ENCODE assay signal across 1 cellular context in the genomic region with DNA sequence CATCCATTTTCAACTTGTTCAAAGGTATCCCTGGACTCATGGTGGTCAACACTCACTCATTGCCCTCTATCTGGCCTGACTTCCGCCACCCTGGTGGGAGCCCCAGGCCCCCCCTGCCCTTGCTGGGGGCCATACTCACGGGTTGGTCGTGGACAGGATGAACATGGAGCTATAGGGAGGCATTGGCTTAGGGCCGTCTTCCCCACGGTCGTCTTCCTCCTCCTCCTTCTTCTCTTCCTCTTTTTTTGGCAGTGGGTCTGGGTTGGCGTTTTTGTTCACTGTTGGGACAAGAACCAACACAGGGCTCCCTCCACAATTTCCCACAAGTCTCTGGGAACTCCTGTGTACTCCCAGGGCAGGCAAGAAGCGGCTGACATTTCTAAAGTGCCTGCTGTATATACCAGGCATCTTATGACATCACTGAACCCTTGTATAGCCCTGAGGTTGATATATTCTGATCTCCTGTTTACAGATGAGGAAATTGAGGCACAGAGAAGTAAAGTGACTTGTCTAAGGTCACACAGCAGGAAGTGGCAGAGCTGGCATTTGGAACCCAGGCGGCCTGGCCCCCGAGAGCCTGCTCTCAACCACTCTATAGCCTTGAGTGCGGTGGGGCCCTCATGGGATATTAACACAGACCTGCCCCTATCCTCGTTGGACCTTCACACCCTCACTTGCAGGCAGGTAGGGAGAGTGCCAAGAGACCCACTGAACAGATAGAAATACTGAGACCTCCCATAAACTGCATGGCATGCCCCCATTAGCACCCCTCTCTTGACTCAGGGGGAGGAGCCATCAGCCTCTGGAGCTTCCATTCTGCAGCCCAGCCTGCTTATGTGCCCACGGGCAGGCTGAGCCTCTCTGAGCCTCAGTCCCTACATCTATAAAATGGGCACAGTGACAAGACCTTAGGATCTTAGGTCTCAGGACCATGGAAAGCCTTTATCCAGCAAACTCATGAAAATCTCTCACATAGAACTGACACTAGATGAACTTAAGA.
TF ChIP-seq lines count a peak whose summit lies in the region.

No MANE protein-coding gene starts in this region.

TF ChIP-seq in K562, 482 proteins besides CTCF, POLR2A, EP300 and RAD21 (continued from another document):
- TF ChIP-seq, protein P1, sequence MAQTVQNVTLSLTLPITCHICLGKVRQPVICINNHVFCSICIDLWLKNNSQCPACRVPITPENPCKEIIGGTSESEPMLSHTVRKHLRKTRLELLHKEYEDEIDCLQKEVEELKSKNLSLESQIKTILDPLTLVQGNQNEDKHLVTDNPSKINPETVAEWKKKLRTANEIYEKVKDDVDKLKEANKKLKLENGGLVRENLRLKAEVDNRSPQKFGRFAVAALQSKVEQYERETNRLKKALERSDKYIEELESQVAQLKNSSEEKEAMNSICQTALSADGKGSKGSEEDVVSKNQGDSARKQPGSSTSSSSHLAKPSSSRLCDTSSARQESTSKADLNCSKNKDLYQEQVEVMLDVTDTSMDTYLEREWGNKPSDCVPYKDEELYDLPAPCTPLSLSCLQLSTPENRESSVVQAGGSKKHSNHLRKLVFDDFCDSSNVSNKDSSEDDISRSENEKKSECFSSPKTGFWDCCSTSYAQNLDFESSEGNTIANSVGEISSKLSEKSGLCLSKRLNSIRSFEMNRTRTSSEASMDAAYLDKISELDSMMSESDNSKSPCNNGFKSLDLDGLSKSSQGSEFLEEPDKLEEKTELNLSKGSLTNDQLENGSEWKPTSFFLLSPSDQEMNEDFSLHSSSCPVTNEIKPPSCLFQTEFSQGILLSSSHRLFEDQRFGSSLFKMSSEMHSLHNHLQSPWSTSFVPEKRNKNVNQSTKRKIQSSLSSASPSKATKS (CRISPR knock-in tag; IDR thresholded peaks at IDR 0.05), result no peak
- TF ChIP-seq, protein P2, sequence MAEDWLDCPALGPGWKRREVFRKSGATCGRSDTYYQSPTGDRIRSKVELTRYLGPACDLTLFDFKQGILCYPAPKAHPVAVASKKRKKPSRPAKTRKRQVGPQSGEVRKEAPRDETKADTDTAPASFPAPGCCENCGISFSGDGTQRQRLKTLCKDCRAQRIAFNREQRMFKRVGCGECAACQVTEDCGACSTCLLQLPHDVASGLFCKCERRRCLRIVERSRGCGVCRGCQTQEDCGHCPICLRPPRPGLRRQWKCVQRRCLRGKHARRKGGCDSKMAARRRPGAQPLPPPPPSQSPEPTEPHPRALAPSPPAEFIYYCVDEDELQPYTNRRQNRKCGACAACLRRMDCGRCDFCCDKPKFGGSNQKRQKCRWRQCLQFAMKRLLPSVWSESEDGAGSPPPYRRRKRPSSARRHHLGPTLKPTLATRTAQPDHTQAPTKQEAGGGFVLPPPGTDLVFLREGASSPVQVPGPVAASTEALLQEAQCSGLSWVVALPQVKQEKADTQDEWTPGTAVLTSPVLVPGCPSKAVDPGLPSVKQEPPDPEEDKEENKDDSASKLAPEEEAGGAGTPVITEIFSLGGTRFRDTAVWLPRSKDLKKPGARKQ (CRISPR knock-in tag; IDR thresholded peaks at IDR 0.05), result no peak
- TF ChIP-seq ZNF23 (CRISPR knock-in tag; IDR thresholded peaks at IDR 0.05), result no peak
- no peak for TF ChIP-seq YY1 (IDR thresholded peaks at IDR 0.05; ENCODE audit: borderline replicate concordance in 1 of 3, control insufficient read depth in 1 of 3, extremely low read depth in 1 of 3, insufficient read depth in 3 of 3, insufficient read length in 1 of 3, insufficient replicate concordance in 2 of 3, low read depth in 1 of 3, low read length in 2 of 3)
- no peak for TF ChIP-seq PTBP1 (IDR thresholded peaks at IDR 0.05; ENCODE audit: low read depth, low read length)
- TF ChIP-seq, protein P3, sequence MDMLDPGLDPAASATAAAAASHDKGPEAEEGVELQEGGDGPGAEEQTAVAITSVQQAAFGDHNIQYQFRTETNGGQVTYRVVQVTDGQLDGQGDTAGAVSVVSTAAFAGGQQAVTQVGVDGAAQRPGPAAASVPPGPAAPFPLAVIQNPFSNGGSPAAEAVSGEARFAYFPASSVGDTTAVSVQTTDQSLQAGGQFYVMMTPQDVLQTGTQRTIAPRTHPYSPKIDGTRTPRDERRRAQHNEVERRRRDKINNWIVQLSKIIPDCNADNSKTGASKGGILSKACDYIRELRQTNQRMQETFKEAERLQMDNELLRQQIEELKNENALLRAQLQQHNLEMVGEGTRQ (CRISPR knock-in tag; IDR thresholded peaks at IDR 0.05), result no peak
- no peak for TF ChIP-seq BHLHE40 (IDR thresholded peaks at IDR 0.05; ENCODE audit: low read length)
- no peak for TF ChIP-seq TAF15 (IDR thresholded peaks at IDR 0.05; ENCODE audit: low read depth, low read length)
- peak; percentile 93 for TF ChIP-seq BCOR (IDR thresholded peaks at IDR 0.05)
- no peak for TF ChIP-seq ZNF785 (CRISPR knock-in tag; IDR thresholded peaks at IDR 0.05)
